25 cellular contexts compared by ENCODE assay signal in genomic region chr22:39188809-39189208, GRCh38.
"Had no signal": no experiment of that assay in that cellular context is flagged by ENCODE, and none has a peak within 500 bp of the region (broad histone marks: within the 10 kb centered on the region; RNA-seq: fewer than 3 reads in every experiment).

No MANE protein-coding gene starts in this region.

- H2AFZ ChIP-seq: parathyroid adenoma had no signal

- H3K27me3 ChIP-seq: heart right ventricle, right atrium auricular region, suprapubic skin, upper lobe of right lung, vagina had no signal

- H3K27ac ChIP-seq: esophagus muscularis mucosa, heart right ventricle, neutrophil, parathyroid adenoma, prostate gland, right atrium auricular region, skin epidermis, suprapubic skin, transverse colon, upper lobe of right lung, vagina had no signal

- H3K4me3 ChIP-seq: esophagus muscularis mucosa, heart right ventricle, lung, prostate gland, right atrium auricular region, skin epidermis, suprapubic skin, transverse colon, upper lobe of right lung, vagina had no signal

- H3K36me3 ChIP-seq: esophagus muscularis mucosa, heart right ventricle, neutrophil, prostate gland, right atrium auricular region, suprapubic skin, transverse colon, upper lobe of right lung, vagina had no signal

- H3K4me1 ChIP-seq: parathyroid adenoma, prostate gland, transverse colon had no signal

- ATAC-seq: heart right ventricle; left colon; left ventricle myocardium superior; natural killer cell; stimulated activated naive CD8-positive, alpha-beta T cell treated with anti-CD3 and anti-CD28 coated beads, Interleukin-15, amount 100 ng/mL, for 72 hours; upper lobe of right lung had no signal

- DNase-seq: cerebellar nuclear complex; effector memory CD4-positive, alpha-beta T cell; foreskin melanocyte; glutamatergic neuron; heart right ventricle; hippocampal formation; kidney glomerular epithelial cell; left colon; left ventricle myocardium superior; natural killer cell; stimulated activated CD4-positive, alpha-beta T cell treated with anti-CD3 and anti-CD28 coated beads, Interleukin-15, amount 100 ng/mL, for 24 hours; stimulated activated CD4-positive, alpha-beta T cell treated with anti-CD3 and anti-CD28 coated beads, Interleukin-2, amount 100 ng/mL, for 48 hours; stimulated activated naive CD4-positive, alpha-beta T cell; stimulated activated naive CD8-positive, alpha-beta T cell treated with anti-CD3 and anti-CD28 coated beads, Interleukin-15, amount 100 ng/mL, for 72 hours; transverse colon had no signal

- H3K9ac ChIP-seq: parathyroid adenoma had no signal

- H3K9me3 ChIP-seq: esophagus muscularis mucosa, neutrophil, prostate gland, right atrium auricular region, suprapubic skin, upper lobe of right lung, vagina had no signal
